9 cellular contexts compared by ENCODE assay signal in the genomic region with DNA sequence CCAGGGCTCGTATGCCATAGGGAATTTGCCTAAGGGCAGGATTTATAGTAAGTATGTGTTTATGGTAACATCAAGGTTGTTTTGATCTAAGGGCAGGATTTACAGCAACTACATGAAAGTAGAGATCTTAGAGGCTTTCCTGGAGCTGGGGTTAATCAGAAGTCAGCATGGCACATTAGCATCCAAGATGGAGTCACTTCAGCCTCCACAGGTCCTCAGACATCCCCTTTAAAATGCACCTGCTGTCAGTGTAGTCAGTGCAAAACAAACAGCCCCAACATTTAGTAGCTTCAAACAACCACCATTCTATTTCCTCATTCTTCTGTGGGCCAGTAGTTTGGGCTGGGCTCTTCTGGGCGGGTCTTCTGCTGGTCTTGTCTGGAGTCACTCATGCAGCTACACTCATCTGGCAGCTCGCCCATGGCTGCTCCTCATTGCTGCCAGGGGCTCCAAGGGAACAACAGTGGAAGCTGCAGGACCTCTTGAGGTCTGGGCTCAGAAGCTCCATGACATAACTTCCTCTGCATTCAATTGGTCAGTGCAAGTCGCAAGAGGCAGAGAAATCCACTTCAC.
A peak's percentile ranks its signal among the peaks of the same experiment; 100 is the strongest.
DNase-seq lines count a peak whose midpoint lies in the region; FAIRE-seq and TF ChIP-seq lines count a peak whose summit lies in the region.
"Had no signal": no experiment of that assay in that cellular context is flagged by ENCODE, and none has a peak within 500 bp of the region (broad histone marks: within the 10 kb centered on the region; RNA-seq: fewer than 3 reads in every experiment).

No MANE protein-coding gene starts in this region.

- no peak for FAIRE-seq in GM12891 (lab: Jason Lieb, UNC)

- H3K9me3 ChIP-seq in BE2C = no peaks in the 10 kb centered on the region

- H3K4me3 ChIP-seq in BE2C (ENCODE audit: low read depth, low read length) = no peak overlapping the region

- peak; percentile 76 for DNase-seq in BE2C
- DNase-seq in M059J (ENCODE audit: low read depth) = peak; percentile 68
- peak in 39 of 56 donors; percentile 3 to 81 (median 24) for DNase-seq in amygdala (lab: John Stamatoyannopoulos, UW)
- DNase-seq in kidney glomerular epithelial cell (lab: John Stamatoyannopoulos, UW) = peak; percentile 66
- no peak for DNase-seq in activated CD4-positive, alpha-beta T cell treated with anti-CD3 and anti-CD28 coated beads, Interleukin-2, amount 50 U/mL, for 48 hours
- no peak for DNase-seq in GM12891 (ENCODE audit: insufficient read length, low spot score)
- DNase-seq in activated CD4-positive, alpha-beta T cell treated with anti-CD3 and anti-CD28 coated beads, Interleukin-2, amount 50 U/mL, for 1 hour = no peak
- DNase-seq in HCEC 1CT = no peak
- DNase-seq: T-helper 9 cell had no signal

- TF ChIP-seq CTCF in BE2C (IDR thresholded peaks at IDR 0.05; ENCODE audit: low read depth, low read length) = no peak

- TF ChIP-seq POLR2A in GM12891 (IDR thresholded peaks at IDR 0.05; ENCODE audit: low read depth, low read length) = no peak

- H3K4me1 ChIP-seq in BE2C = no peaks in the 10 kb centered on the region; the same call in 1 of the 2 replicates

- H3K27me3 ChIP-seq in BE2C = no peaks in the 10 kb centered on the region

- H3K36me3 ChIP-seq in BE2C = no peaks in the 10 kb centered on the region

TF ChIP-seq in GM12891, 5 proteins besides CTCF, POLR2A, EP300 and RAD21:
- TF ChIP-seq POU2F2 (IDR thresholded peaks at IDR 0.05; ENCODE audit: low read depth, low read length) (no peak), PAX5 (IDR thresholded peaks at IDR 0.05; ENCODE audit: insufficient read depth, low read length, severe bottlenecking) (no peak), TAF1 (IDR thresholded peaks at IDR 0.05; ENCODE audit: low read depth, low read length) (no peak), POLR2AphosphoS5 (IDR thresholded peaks at IDR 0.05; ENCODE audit: low read depth, low read length) (no peak), SPI1 (IDR thresholded peaks at IDR 0.05; ENCODE audit: low read depth, low read length) (no peak)

Comparison
In these comparisons a context has a peak if more than half of its experiments do, and no peak if none do; other contexts are left out.
1. DNase-seq: peak in BE2C (single experiment), M059J (single experiment), amygdala (39 of 56) and kidney glomerular epithelial cell (single experiment); none in activated CD4-positive, alpha-beta T cell treated with anti-CD3 and anti-CD28 coated beads, Interleukin-2, amount 50 U/mL, for 48 hours (0 of 2), GM12891 (single experiment), activated CD4-positive, alpha-beta T cell treated with anti-CD3 and anti-CD28 coated beads, Interleukin-2, amount 50 U/mL, for 1 hour (single experiment) and HCEC 1CT (single experiment).